ENCODE assay signal across 1 cellular context in genomic region chr12:119809023-119809422, GRCh38.
TF ChIP-seq lines count a peak whose summit lies in the region.

No MANE protein-coding gene starts in this region.

TF ChIP-seq in SK-N-SH treated with all-trans-retinoic acid at 6 μM for 48 hours, 23 proteins besides CTCF, POLR2A, EP300 and RAD21 (continued from another document):
- no peak for TF ChIP-seq CSDC2 (CRISPR knock-in tag; IDR thresholded peaks at IDR 0.05)
- TF ChIP-seq GLIS3 (CRISPR knock-in tag; IDR thresholded peaks at IDR 0.05) = no peak
- TF ChIP-seq TSHZ2 (CRISPR knock-in tag; IDR thresholded peaks at IDR 0.05) = no peak
- no peak for TF ChIP-seq TCF4 (CRISPR knock-in tag; IDR thresholded peaks at IDR 0.05; ENCODE audit: borderline replicate concordance)
- no peak for TF ChIP-seq SNAI2 (CRISPR knock-in tag; IDR thresholded peaks at IDR 0.05)
- no peak for TF ChIP-seq POU6F1 (CRISPR knock-in tag; IDR thresholded peaks at IDR 0.05; ENCODE audit: borderline replicate concordance, low read depth)
- no peak for TF ChIP-seq ISL1 (CRISPR knock-in tag; IDR thresholded peaks at IDR 0.05)
